Comparison of ENCODE assay signal across 9 cellular contexts in genomic region chr1:110083453-110084225, GRCh38. TPM values are rescaled to one million over a fixed set of nuclear protein-coding genes. Genes with fewer than 3 reads are reported as not detected.
DNase-seq lines count a peak whose midpoint lies in the region; ATAC-seq and TF ChIP-seq lines count a peak whose summit lies in the region.
"Had no signal": no experiment of that assay in that cellular context is flagged by ENCODE, and none has a peak within 500 bp of the region (broad histone marks: within the 10 kb centered on the region; RNA-seq: fewer than 3 reads in every experiment).

No MANE protein-coding gene starts in this region.

- no peaks in the 10 kb centered on the region for H3F3A ChIP-seq in Loucy (ENCODE audit: low read depth)

- H3K4me2 ChIP-seq in BLaER1 treated with 17β-estradiol and CSF1 and Interleukin-3, amounts not matched to agents 10 nM and 100 nM: peak overlapping the region; percentile 89 to 99 (median 97)
- H3K4me2 ChIP-seq in Loucy (ENCODE audit: low read depth, low read length, poor library complexity, severe bottlenecking): peak overlapping the region; percentile 76
- H3K4me2 ChIP-seq in osteoblast (ENCODE audit: insufficient read depth, low read length): peak overlapping the region; percentile 74

- ATAC-seq in GM19452 (IDR thresholded peaks at IDR 0.05; ENCODE audit: unreplicated experiment): no peak
- no peak for ATAC-seq in HG02973 (IDR thresholded peaks at IDR 0.05; ENCODE audit: unreplicated experiment)

- DNase-seq in fibroblast of the aortic adventitia (ENCODE audit: low read depth) (peak; percentile 17), osteoblast (ENCODE audit: insufficient read length, low spot score, missing footprints) (no peak), DMS 273 (lab: John Stamatoyannopoulos, UW; ENCODE audit: unreplicated experiment) (no peak), NCI-H2081 (lab: John Stamatoyannopoulos, UW) (no peak)

- peak overlapping the region; percentile 51 to 71 (median 60) for H3K4me3 ChIP-seq in BLaER1 treated with 17β-estradiol and CSF1 and Interleukin-3, amounts not matched to agents 10 nM and 100 nM
- peak overlapping the region; percentile 69 for H3K4me3 ChIP-seq in Loucy (ENCODE audit: low read length, poor library complexity, severe bottlenecking)
- H3K4me3 ChIP-seq in fibroblast of the aortic adventitia (ENCODE audit: low read depth, low read length): peak overlapping the region; percentile 62
- peak overlapping the region; percentile 69 for H3K4me3 ChIP-seq in osteoblast (ENCODE audit: insufficient read depth, low read length)

- peaks cover 18 to 31% (median 25%) of the 10 kb centered on the region in 10 experiments for H3K4me1 ChIP-seq in BLaER1 treated with 17β-estradiol and CSF1 and Interleukin-3, amounts not matched to agents 10 nM and 100 nM
- H3K4me1 ChIP-seq in Loucy (ENCODE audit: insufficient read depth, low read length, poor library complexity, severe bottlenecking) (peaks cover 8% of the 10 kb centered on the region), osteoblast (ENCODE audit: insufficient read depth, low read length) (peaks cover 8% of the 10 kb centered on the region)

- H2AFZ ChIP-seq in Loucy (ENCODE audit: low read length): no peak overlapping the region
- peak overlapping the region; percentile 79 for H2AFZ ChIP-seq in osteoblast (ENCODE audit: low read length)

- TF ChIP-seq CTCF in Loucy (conservative IDR thresholded peaks at IDR 0.05; ENCODE audit: low read length): no peak
- TF ChIP-seq CTCF in fibroblast of the aortic adventitia (IDR thresholded peaks at IDR 0.05; ENCODE audit: insufficient read depth, low read length): no peak
- no peak for TF ChIP-seq CTCF in osteoblast (IDR thresholded peaks at IDR 0.05; ENCODE audit: extremely low read depth, low read depth, low read length)

- H4K20me1 ChIP-seq in BLaER1 treated with 17β-estradiol and CSF1 and Interleukin-3, amounts not matched to agents 10 nM and 100 nM: peaks cover 0 to 26% (median 9%) of the 10 kb centered on the region in 11 experiments; a peak in 13 of 22 replicates
- H4K20me1 ChIP-seq in Loucy (ENCODE audit: insufficient read depth, low read length, poor library complexity, severe bottlenecking): no peaks in the 10 kb centered on the region
- no peaks in the 10 kb centered on the region for H4K20me1 ChIP-seq in osteoblast (ENCODE audit: insufficient read depth, low read length)

- H3K79me2 ChIP-seq in Loucy (ENCODE audit: insufficient read depth, low read length): no peaks in the 10 kb centered on the region
- no peaks in the 10 kb centered on the region for H3K79me2 ChIP-seq in osteoblast (ENCODE audit: insufficient read depth, low read length)

- no peaks in the 10 kb centered on the region for H3K36me3 ChIP-seq in BLaER1 treated with 17β-estradiol and CSF1 and Interleukin-3, amounts not matched to agents 10 nM and 100 nM
- H3K36me3 ChIP-seq in Loucy (ENCODE audit: insufficient read depth, low read length) (no peaks in the 10 kb centered on the region), osteoblast (ENCODE audit: insufficient read depth, low read length) (no peaks in the 10 kb centered on the region)

- peaks cover 69 to 79% (median 73%) of the 10 kb centered on the region in 11 experiments for H3K27me3 ChIP-seq in BLaER1 treated with 17β-estradiol and CSF1 and Interleukin-3, amounts not matched to agents 10 nM and 100 nM
- H3K27me3 ChIP-seq in Loucy (ENCODE audit: insufficient read depth, low read length, poor library complexity, severe bottlenecking) (peaks cover 26% of the 10 kb centered on the region), osteoblast (ENCODE audit: insufficient read depth, low read length) (peaks cover 54% of the 10 kb centered on the region)

- H3K9me3 ChIP-seq in BLaER1 treated with 17β-estradiol and CSF1 and Interleukin-3, amounts not matched to agents 10 nM and 100 nM (replicated peaks in 1 of 11): no peaks in the 10 kb centered on the region
- H3K9me3 ChIP-seq in Loucy (ENCODE audit: insufficient read depth, low read depth, low read length) (no peaks in the 10 kb centered on the region), osteoblast (ENCODE audit: low read depth, low read length) (no peaks in the 10 kb centered on the region)

- H3K9me2 ChIP-seq in Loucy (replicated peaks; ENCODE audit: low read depth, low read length): no peaks in the 10 kb centered on the region

- peak overlapping the region; percentile 32 to 69 (median 55); a peak in 15 of 22 replicates for H3K9ac ChIP-seq in BLaER1 treated with 17β-estradiol and CSF1 and Interleukin-3, amounts not matched to agents 10 nM and 100 nM
- H3K9ac ChIP-seq in Loucy (ENCODE audit: low read depth, low read length, poor library complexity, severe bottlenecking): no peak overlapping the region

- peak overlapping the region in 2 of 11 experiments; percentile 19 to 23; a peak in 3 of 22 replicates for H3K27ac ChIP-seq in BLaER1 treated with 17β-estradiol and CSF1 and Interleukin-3, amounts not matched to agents 10 nM and 100 nM
- H3K27ac ChIP-seq in osteoblast (ENCODE audit: low read depth, low read length): no peak overlapping the region

RNA-seq across cellular contexts. Expression of gene ALX3, which starts 13.2 kb away (rescaled TPM):
- 0.09 TPM in 1 of 2 replicates, not detected in the other for total RNA-seq in fibroblast of the aortic adventitia (ENCODE audit: low replicate concordance)
- total RNA-seq in osteoblast: not detected in 2 replicates
- total RNA-seq: temporal lobe had no signal

RNA-seq across cellular contexts. Expression of gene UBL4B, which starts 28.6 kb away (rescaled TPM):
- total RNA-seq in fibroblast of the aortic adventitia (ENCODE audit: low replicate concordance) (not detected in 2 replicates), osteoblast (1.1 and 1.8 TPM in 2 replicates)

RNA-seq across cellular contexts. Expression of gene STRIP1, which starts 49.2 kb away (rescaled TPM):
- total RNA-seq in fibroblast of the aortic adventitia (ENCODE audit: low replicate concordance): 29.0 and 50.3 TPM in 2 replicates
- 51.0 and 51.4 TPM in 2 replicates for total RNA-seq in osteoblast
